8 cellular contexts compared by ENCODE assay signal in the genomic region with DNA sequence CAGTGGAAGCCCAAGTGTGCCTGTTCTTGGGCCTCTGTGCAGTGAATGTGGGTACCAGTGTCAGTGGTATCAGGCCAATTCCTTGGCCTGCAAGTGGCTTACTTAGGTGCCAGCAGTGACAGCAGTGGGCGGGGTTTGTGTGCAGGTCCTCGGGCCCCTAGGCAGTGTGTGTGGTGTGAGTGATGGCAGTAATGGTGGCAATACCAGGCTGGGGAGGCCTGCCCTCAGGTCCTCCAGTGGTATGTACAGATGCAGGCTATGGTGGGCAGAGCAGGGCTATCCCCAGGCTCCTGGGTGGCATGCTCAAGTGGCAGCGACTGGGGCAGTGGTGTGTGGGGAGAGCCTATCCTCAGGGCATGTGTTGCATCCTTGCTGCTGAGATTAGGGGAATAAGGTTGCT.
"Had no signal": no experiment of that assay in that cellular context is flagged by ENCODE, and none has a peak within 500 bp of the region (broad histone marks: within the 10 kb centered on the region; RNA-seq: fewer than 3 reads in every experiment).

No MANE protein-coding gene starts in this region.

- H3K27ac ChIP-seq: GM23248, HL-60 had no signal

- H3K4me3 ChIP-seq: GM23248, HAP-1 had no signal

- H3K36me3 ChIP-seq: HAP-1 had no signal

- DNase-seq: GM23248, GOT3, H7, HFFc6 had no signal

- ATAC-seq: HCT116, HepG2 had no signal

- FAIRE-seq: HepG2 had no signal

- H3K9ac ChIP-seq: GM23248 had no signal

- H3K9me3 ChIP-seq: HAP-1 had no signal

- H3K4me1 ChIP-seq: HAP-1 had no signal
